2 cellular contexts compared by ENCODE assay signal in the genomic region with DNA sequence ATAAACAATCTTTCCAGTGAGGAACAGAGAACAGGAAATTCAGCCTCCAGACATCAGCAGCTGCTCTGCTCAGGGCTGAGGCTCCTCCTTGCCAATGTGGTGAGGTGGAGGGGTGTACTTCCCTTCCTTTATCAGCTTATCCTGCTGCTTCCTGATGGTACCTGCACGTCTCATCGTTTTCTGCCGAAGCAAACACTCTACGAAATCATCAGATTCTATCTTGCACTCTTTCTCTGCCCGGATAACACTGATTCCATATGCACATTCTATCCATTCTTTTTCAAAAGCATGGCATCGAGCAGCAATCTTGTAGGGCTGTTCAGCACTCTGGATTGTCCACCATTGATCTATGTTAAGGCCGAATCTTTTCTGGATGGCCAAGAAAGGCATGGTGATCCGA.
TF ChIP-seq lines count a peak whose summit lies in the region.

No MANE protein-coding gene starts in this region.

TF ChIP-seq in HEK293, 187 proteins besides CTCF, POLR2A, EP300 and RAD21 (continued from another document):
- TF ChIP-seq ZBTB17 (tag by site-specific recombination; IDR thresholded peaks at IDR 0.05) = 0 out of 2 replicates have a peak, but pooled peaks have one; percentile 27
TF ChIP-seq in HEK293: peak in this region for 1.

TF ChIP-seq in SK-N-SH treated with all-trans-retinoic acid at 6 μM for 48 hours, 23 proteins besides CTCF, POLR2A, EP300 and RAD21:
- TF ChIP-seq, protein P1, sequence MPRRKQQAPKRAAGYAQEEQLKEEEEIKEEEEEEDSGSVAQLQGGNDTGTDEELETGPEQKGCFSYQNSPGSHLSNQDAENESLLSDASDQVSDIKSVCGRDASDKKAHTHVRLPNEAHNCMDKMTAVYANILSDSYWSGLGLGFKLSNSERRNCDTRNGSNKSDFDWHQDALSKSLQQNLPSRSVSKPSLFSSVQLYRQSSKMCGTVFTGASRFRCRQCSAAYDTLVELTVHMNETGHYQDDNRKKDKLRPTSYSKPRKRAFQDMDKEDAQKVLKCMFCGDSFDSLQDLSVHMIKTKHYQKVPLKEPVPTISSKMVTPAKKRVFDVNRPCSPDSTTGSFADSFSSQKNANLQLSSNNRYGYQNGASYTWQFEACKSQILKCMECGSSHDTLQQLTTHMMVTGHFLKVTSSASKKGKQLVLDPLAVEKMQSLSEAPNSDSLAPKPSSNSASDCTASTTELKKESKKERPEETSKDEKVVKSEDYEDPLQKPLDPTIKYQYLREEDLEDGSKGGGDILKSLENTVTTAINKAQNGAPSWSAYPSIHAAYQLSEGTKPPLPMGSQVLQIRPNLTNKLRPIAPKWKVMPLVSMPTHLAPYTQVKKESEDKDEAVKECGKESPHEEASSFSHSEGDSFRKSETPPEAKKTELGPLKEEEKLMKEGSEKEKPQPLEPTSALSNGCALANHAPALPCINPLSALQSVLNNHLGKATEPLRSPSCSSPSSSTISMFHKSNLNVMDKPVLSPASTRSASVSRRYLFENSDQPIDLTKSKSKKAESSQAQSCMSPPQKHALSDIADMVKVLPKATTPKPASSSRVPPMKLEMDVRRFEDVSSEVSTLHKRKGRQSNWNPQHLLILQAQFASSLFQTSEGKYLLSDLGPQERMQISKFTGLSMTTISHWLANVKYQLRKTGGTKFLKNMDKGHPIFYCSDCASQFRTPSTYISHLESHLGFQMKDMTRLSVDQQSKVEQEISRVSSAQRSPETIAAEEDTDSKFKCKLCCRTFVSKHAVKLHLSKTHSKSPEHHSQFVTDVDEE (CRISPR knock-in tag; IDR thresholded peaks at IDR 0.05) = no peak
- TF ChIP-seq ZFP3 (CRISPR knock-in tag; IDR thresholded peaks at IDR 0.05) = no peak
- TF ChIP-seq, protein P2, sequence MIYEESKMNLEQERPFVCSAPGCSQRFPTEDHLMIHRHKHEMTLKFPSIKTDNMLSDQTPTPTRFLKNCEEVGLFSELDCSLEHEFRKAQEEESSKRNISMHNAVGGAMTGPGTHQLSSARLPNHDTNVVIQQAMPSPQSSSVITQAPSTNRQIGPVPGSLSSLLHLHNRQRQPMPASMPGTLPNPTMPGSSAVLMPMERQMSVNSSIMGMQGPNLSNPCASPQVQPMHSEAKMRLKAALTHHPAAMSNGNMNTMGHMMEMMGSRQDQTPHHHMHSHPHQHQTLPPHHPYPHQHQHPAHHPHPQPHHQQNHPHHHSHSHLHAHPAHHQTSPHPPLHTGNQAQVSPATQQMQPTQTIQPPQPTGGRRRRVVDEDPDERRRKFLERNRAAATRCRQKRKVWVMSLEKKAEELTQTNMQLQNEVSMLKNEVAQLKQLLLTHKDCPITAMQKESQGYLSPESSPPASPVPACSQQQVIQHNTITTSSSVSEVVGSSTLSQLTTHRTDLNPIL (CRISPR knock-in tag; IDR thresholded peaks at IDR 0.05; ENCODE audit: low read depth) = no peak
- no peak for TF ChIP-seq PPARA (CRISPR knock-in tag; IDR thresholded peaks at IDR 0.05; ENCODE audit: borderline replicate concordance)
- no peak for TF ChIP-seq ZNF70 (CRISPR knock-in tag; IDR thresholded peaks at IDR 0.05)
- TF ChIP-seq, protein P3, sequence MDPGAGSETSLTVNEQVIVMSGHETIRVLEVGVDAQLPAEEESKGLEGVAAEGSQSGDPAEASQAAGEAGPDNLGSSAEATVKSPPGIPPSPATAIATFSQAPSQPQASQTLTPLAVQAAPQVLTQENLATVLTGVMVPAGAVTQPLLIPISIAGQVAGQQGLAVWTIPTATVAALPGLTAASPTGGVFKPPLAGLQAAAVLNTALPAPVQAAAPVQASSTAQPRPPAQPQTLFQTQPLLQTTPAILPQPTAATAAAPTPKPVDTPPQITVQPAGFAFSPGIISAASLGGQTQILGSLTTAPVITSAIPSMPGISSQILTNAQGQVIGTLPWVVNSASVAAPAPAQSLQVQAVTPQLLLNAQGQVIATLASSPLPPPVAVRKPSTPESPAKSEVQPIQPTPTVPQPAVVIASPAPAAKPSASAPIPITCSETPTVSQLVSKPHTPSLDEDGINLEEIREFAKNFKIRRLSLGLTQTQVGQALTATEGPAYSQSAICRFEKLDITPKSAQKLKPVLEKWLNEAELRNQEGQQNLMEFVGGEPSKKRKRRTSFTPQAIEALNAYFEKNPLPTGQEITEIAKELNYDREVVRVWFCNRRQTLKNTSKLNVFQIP (CRISPR knock-in tag; IDR thresholded peaks at IDR 0.05; ENCODE audit: borderline replicate concordance, low read depth) = no peak
- TF ChIP-seq RARB (CRISPR knock-in tag; IDR thresholded peaks at IDR 0.05) = no peak
